8 cellular contexts compared by ENCODE assay signal in the genomic region with DNA sequence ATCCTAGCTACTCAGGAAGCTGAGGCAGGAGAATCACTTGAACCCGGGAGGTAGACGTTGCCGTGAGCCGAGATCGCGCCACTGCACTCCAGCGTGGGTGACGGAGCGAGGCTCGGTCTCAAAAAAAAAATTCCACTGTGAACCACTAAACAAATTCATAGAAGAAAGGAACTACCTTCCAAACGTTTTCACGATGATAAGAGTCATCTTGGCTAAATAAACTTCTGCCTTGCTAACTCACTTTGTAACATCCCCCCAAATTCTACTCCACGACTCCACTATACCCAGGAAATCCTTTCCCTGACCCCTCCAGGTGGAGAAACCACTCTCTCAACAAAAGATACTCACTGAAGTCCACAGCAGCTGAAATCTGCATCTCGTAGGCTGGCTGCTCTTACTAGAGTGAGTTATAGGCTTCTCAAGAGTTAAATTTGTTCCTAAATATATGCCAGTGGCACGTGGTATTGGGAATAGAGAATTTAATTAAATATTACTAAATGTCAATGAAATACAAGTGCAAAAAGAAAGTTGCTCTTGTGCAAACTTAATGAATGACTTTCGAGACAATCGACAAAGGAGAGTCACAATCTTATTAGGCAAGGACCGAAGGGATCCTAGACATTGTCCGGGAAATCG. TPM values are rescaled to one million over a fixed set of nuclear protein-coding genes. Genes with fewer than 3 reads are reported as not detected.
DNase-seq lines count a peak whose midpoint lies in the region; ATAC-seq, FAIRE-seq and TF ChIP-seq lines count a peak whose summit lies in the region.

No MANE protein-coding gene starts in this region.

- TF ChIP-seq RAD21 in SK-N-SH (IDR thresholded peaks at IDR 0.05; ENCODE audit: low read length): no peak

- H3K9me3 Mint-ChIP-seq in activated CD8-positive, alpha-beta T cell treated with anti-CD3 and anti-CD28 coated beads for 36 hours: no peaks in the 10 kb centered on the region

- H3K9ac ChIP-seq in SK-N-SH (peak overlapping the region; percentile 86), iPS-15b (ENCODE audit: low read depth, low read length) (peak overlapping the region; percentile 79), subcutaneous abdominal adipose tissue (ENCODE audit: low read length in 5 of 5) (peak overlapping the region; percentile 4 to 69 (median 63))

- H3K4me1 Mint-ChIP-seq in activated CD8-positive, alpha-beta T cell treated with anti-CD3 and anti-CD28 coated beads for 36 hours (ENCODE audit: low read depth): peaks cover 41% of the 10 kb centered on the region

- POLR2A ChIA-PET in SK-N-SH (lab: Yijun Ruan, JAX): no interaction called here
- POLR2A ChIA-PET in activated CD8-positive, alpha-beta T cell treated with anti-CD3 and anti-CD28 coated beads for 36 hours (lab: Charles Lee): no interaction called here

- H3K4me1 ChIP-seq in SK-N-SH (ENCODE audit: control insufficient read depth in 1 of 2, insufficient read depth in 2 of 2, low read depth in 1 of 2, low read length in 1 of 2): peaks cover 8 to 15% of the 10 kb centered on the region in 2 experiments
- H3K4me1 ChIP-seq in iPS-15b (ENCODE audit: control insufficient read depth, insufficient read depth, low read length): peaks cover 15% of the 10 kb centered on the region
- H3K4me1 ChIP-seq in subcutaneous abdominal adipose tissue (ENCODE audit: control insufficient read depth in 5 of 5, insufficient read depth in 5 of 5, low read length in 5 of 5): peaks cover 5 to 43% (median 41%) of the 10 kb centered on the region in 5 donors

- TF ChIP-seq CTCF in SK-N-SH (IDR thresholded peaks at IDR 0.05): no peak
- no peak for TF ChIP-seq CTCF in activated CD8-positive, alpha-beta T cell treated with anti-CD3 and anti-CD28 coated beads for 36 hours (IDR thresholded peaks at IDR 0.05)

- H3K27ac ChIP-seq in SK-N-SH (ENCODE audit: low read depth in 2 of 2, low read length in 1 of 2) (peak overlapping the region; percentile 73 to 96), subcutaneous abdominal adipose tissue (ENCODE audit: low read depth, low read length) (peak overlapping the region; percentile 95)

- peak; percentile 49 for DNase-seq in SK-N-SH
- DNase-seq in activated CD8-positive, alpha-beta T cell treated with anti-CD3 and anti-CD28 coated beads for 36 hours: no peak
- DNase-seq in NCI-H128 (lab: John Stamatoyannopoulos, UW; ENCODE audit: unreplicated experiment): no peak
- DNase-seq in GM12892 (ENCODE audit: insufficient read length): no peak
- DNase-seq in NCI-H1092 (lab: John Stamatoyannopoulos, UW): no peak

- peaks cover 13% of the 10 kb centered on the region for H3K36me3 Mint-ChIP-seq in activated CD8-positive, alpha-beta T cell treated with anti-CD3 and anti-CD28 coated beads for 36 hours (ENCODE audit: low read depth)

- no peaks in the 10 kb centered on the region for H3K27me3 Mint-ChIP-seq in activated CD8-positive, alpha-beta T cell treated with anti-CD3 and anti-CD28 coated beads for 36 hours

- H3K36me3 ChIP-seq in SK-N-SH (replicated peaks in 1 of 2; ENCODE audit: control insufficient read depth in 1 of 2, insufficient read depth in 2 of 2, low read length in 1 of 2) (peaks cover 0 to 14% of the 10 kb centered on the region in 2 experiments), iPS-15b (ENCODE audit: control insufficient read depth, insufficient read depth, low read length) (no peaks in the 10 kb centered on the region), subcutaneous abdominal adipose tissue (ENCODE audit: control insufficient read depth in 5 of 5, insufficient read depth in 5 of 5, low read length in 5 of 5) (peaks cover 0 to 2% (median 0%) of the 10 kb centered on the region in 5 donors)

- peak overlapping the region; percentile 95 for H2AFZ ChIP-seq in SK-N-SH (ENCODE audit: low read depth)

- ATAC-seq in SK-N-SH treated with all-trans-retinoic acid at 6 μM for 48 hours: no peak
- no peak for ATAC-seq in activated CD8-positive, alpha-beta T cell treated with anti-CD3 and anti-CD28 coated beads for 36 hours

- H3K9me3 ChIP-seq in SK-N-SH: no peaks in the 10 kb centered on the region
- H3K9me3 ChIP-seq in iPS-15b (ENCODE audit: control insufficient read depth, insufficient read depth, low read length): no peaks in the 10 kb centered on the region
- no peaks in the 10 kb centered on the region for H3K9me3 ChIP-seq in subcutaneous abdominal adipose tissue (ENCODE audit: control insufficient read depth in 5 of 5, low read length in 5 of 5)

- H3K27ac Mint-ChIP-seq in activated CD8-positive, alpha-beta T cell treated with anti-CD3 and anti-CD28 coated beads for 36 hours: peak overlapping the region; percentile 85

- peaks cover 30% of the 10 kb centered on the region for H3K79me2 ChIP-seq in SK-N-SH (ENCODE audit: insufficient read depth)

- H3K4me3 Mint-ChIP-seq in activated CD8-positive, alpha-beta T cell treated with anti-CD3 and anti-CD28 coated beads for 36 hours: peak overlapping the region; percentile 79

- intact Hi-C loops in activated CD8-positive, alpha-beta T cell treated with anti-CD3 and anti-CD28 coated beads for 36 hours (cut with micrococcal nuclease): no loop called here

- WGBS in SK-N-SH (ENCODE audit: low lambda C conversion rate): 65% methylated on average over 20 of the region's 20 CpGs

- FAIRE-seq in GM12892 (lab: Jason Lieb, UNC): no peak

- TF ChIP-seq POLR2A in GM12892 (IDR thresholded peaks at IDR 0.05; ENCODE audit: low read depth, low read length): no peak

- CTCF ChIA-PET in SK-N-SH (lab: Yijun Ruan, JAX): interaction anchor here (1.1 to 2.1 kb wide), 8 partner anchors 32 to 254 kb away, joined by 3 to 8 read pairs (median 4); no protein-coding TSS in a partner anchor
- CTCF ChIA-PET in activated CD8-positive, alpha-beta T cell treated with anti-CD3 and anti-CD28 coated beads for 36 hours (lab: Charles Lee): no interaction called here

- no peaks in the 10 kb centered on the region for H3K9me2 ChIP-seq in SK-N-SH

- peak overlapping the region; percentile 99 for H3K4me2 ChIP-seq in SK-N-SH

- no peak for TF ChIP-seq EP300 in SK-N-SH (IDR thresholded peaks at IDR 0.05; ENCODE audit: borderline replicate concordance in 1 of 2, low read depth in 1 of 2, low read length in 1 of 2)

- H3K4me3 ChIP-seq in SK-N-SH (ENCODE audit: low read depth in 2 of 2, low read length in 1 of 2): peak overlapping the region; percentile 65 to 87
- peak overlapping the region; percentile 85 for H3K4me3 ChIP-seq in iPS-15b (ENCODE audit: low read depth, low read length)
- H3K4me3 ChIP-seq in subcutaneous abdominal adipose tissue (ENCODE audit: low read depth in 1 of 5, low read length in 5 of 5): peak overlapping the region; percentile 66 to 82 (median 78)

- no peaks in the 10 kb centered on the region for H3K27me3 ChIP-seq in SK-N-SH (ENCODE audit: insufficient read depth)
- H3K27me3 ChIP-seq in iPS-15b (ENCODE audit: control insufficient read depth, insufficient read depth, low read length): no peaks in the 10 kb centered on the region
- H3K27me3 ChIP-seq in subcutaneous abdominal adipose tissue (ENCODE audit: control insufficient read depth in 5 of 5, insufficient read depth in 4 of 5, low read length in 5 of 5): no peaks in the 10 kb centered on the region

- H3F3A ChIP-seq in SK-N-SH (replicated peaks; ENCODE audit: insufficient read depth): peaks cover 38% of the 10 kb centered on the region

- peaks cover 24% of the 10 kb centered on the region for H4K20me1 ChIP-seq in SK-N-SH (ENCODE audit: insufficient read depth)

TF ChIP-seq in SK-N-SH, 30 proteins besides CTCF, POLR2A, EP300 and RAD21 (continues in another document):
- no peak for TF ChIP-seq RCOR1 (IDR thresholded peaks at IDR 0.05; ENCODE audit: low read length)
- no peak for TF ChIP-seq SMC3 (IDR thresholded peaks at IDR 0.05; ENCODE audit: low read depth, low read length)
- no peak for TF ChIP-seq JUND (IDR thresholded peaks at IDR 0.05)
- TF ChIP-seq, protein P1, sequence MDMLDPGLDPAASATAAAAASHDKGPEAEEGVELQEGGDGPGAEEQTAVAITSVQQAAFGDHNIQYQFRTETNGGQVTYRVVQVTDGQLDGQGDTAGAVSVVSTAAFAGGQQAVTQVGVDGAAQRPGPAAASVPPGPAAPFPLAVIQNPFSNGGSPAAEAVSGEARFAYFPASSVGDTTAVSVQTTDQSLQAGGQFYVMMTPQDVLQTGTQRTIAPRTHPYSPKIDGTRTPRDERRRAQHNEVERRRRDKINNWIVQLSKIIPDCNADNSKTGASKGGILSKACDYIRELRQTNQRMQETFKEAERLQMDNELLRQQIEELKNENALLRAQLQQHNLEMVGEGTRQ (IDR thresholded peaks at IDR 0.05; ENCODE audit: borderline replicate concordance, low read depth, low read length): no peak
- 0 out of 2 replicates have a peak, but pooled peaks have one; percentile 54 for TF ChIP-seq MXI1 (IDR thresholded peaks at IDR 0.05; ENCODE audit: low read depth, low read length)

TF ChIP-seq in SK-N-SH treated with all-trans-retinoic acid at 6 μM for 48 hours, 23 proteins besides CTCF, POLR2A, EP300 and RAD21 (continues in another document):
- no peak for TF ChIP-seq TCF4 (CRISPR knock-in tag; IDR thresholded peaks at IDR 0.05; ENCODE audit: borderline replicate concordance)
- TF ChIP-seq GLIS3 (CRISPR knock-in tag; IDR thresholded peaks at IDR 0.05): no peak
- no peak for TF ChIP-seq ARNTL (CRISPR knock-in tag; IDR thresholded peaks at IDR 0.05; ENCODE audit: borderline replicate concordance, low read depth)
- TF ChIP-seq, protein P2, sequence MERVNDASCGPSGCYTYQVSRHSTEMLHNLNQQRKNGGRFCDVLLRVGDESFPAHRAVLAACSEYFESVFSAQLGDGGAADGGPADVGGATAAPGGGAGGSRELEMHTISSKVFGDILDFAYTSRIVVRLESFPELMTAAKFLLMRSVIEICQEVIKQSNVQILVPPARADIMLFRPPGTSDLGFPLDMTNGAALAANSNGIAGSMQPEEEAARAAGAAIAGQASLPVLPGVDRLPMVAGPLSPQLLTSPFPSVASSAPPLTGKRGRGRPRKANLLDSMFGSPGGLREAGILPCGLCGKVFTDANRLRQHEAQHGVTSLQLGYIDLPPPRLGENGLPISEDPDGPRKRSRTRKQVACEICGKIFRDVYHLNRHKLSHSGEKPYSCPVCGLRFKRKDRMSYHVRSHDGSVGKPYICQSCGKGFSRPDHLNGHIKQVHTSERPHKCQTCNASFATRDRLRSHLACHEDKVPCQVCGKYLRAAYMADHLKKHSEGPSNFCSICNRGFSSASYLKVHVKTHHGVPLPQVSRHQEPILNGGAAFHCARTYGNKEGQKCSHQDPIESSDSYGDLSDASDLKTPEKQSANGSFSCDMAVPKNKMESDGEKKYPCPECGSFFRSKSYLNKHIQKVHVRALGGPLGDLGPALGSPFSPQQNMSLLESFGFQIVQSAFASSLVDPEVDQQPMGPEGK (CRISPR knock-in tag; IDR thresholded peaks at IDR 0.05; ENCODE audit: borderline replicate concordance): no peak

RNA-seq across cellular contexts. Expression of gene GTF2I, which starts 1.6 kb away (rescaled TPM):
- polyA plus RNA-seq in SK-N-SH (2012; rRNA removed): 90.2 and 90.5 TPM in 2 replicates
- polyA plus RNA-seq in SK-N-SH (2012; cell fraction: cytosol; rRNA removed): 84.5 and 85.2 TPM in 2 replicates
- polyA plus RNA-seq in SK-N-SH (2012; cell fraction: nucleus; rRNA removed): 569 and 584 TPM in 2 replicates
- 100 to 1,000 TPM; 156 TPM for total RNA-seq in activated CD8-positive, alpha-beta T cell treated with anti-CD3 and anti-CD28 coated beads for 36 hours
- 103 TPM for polyA plus RNA-seq in GM12892 (2012; ENCODE audit: missing spikeins)
